Comparison of ENCODE assay signal across 12 cellular contexts in the genomic region with DNA sequence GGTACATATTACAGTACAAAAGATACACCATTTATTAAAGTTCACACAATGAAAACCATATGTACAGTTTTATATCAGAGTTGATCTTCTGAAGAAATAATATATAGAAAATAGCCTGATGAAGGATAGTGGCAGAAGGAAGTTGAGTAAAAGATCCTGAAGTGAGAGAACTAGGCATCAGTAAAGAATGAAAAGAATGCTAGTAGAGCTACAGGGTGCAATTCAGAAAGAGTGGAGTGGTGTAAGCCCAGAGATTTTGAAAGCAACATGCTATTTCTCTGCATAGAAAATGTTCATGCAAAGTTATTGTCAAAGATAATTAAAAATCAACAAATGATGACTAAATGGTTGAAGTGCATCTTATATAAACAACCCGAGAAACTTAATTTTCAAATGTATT.
"Had no signal": no experiment of that assay in that cellular context is flagged by ENCODE, and none has a peak within 500 bp of the region (broad histone marks: within the 10 kb centered on the region; RNA-seq: fewer than 3 reads in every experiment).

No MANE protein-coding gene starts in this region.

- H3K4me3 ChIP-seq: suprapubic skin had no signal

- H3K27ac ChIP-seq: epithelial cell of prostate, suprapubic skin had no signal

- DNase-seq: activated CD4-positive, alpha-beta T cell treated with anti-CD3 and anti-CD28 coated beads for 48 hours; activated CD8-positive, alpha-beta memory T cell treated with anti-CD3 and anti-CD28 coated beads, Interleukin-2, amount 50 U/mL, for 48 hours; activated CD8-positive, alpha-beta T cell treated with anti-CD3 and anti-CD28 coated beads, Interleukin-2, amount 10 ng/mL, durations not matched to agents 7 days and 5 days; activated naive CD4-positive, alpha-beta T cell treated with Interleukin-2 at 50 U/mL for 16 hours; activated naive CD8-positive, alpha-beta T cell treated with anti-CD3 and anti-CD28 coated beads, Interleukin-2, amount 50 U/mL, for 24 hours; effector memory CD4-positive, alpha-beta T cell; hypothalamus; stimulated activated CD4-positive, alpha-beta T cell treated with anti-CD3 and anti-CD28 coated beads, Interleukin-2, amount 100 ng/mL, for 48 hours; stimulated activated naive CD4-positive, alpha-beta T cell treated with Interleukin-2 at 50 U/mL for 16 hours had no signal

- ATAC-seq: activated CD8-positive, alpha-beta T cell treated with anti-CD3 and anti-CD28 coated beads, Interleukin-2, amount 10 ng/mL, durations not matched to agents 7 days and 5 days; activated naive CD8-positive, alpha-beta T cell treated with anti-CD3 and anti-CD28 coated beads, Interleukin-2, amount 50 U/mL, for 24 hours; left lobe of liver had no signal

- H3K9me3 ChIP-seq: suprapubic skin had no signal

- H3K27me3 ChIP-seq: suprapubic skin had no signal

- H3K36me3 ChIP-seq: suprapubic skin had no signal

- H3K4me1 ChIP-seq: suprapubic skin had no signal
